In the genomic region with DNA sequence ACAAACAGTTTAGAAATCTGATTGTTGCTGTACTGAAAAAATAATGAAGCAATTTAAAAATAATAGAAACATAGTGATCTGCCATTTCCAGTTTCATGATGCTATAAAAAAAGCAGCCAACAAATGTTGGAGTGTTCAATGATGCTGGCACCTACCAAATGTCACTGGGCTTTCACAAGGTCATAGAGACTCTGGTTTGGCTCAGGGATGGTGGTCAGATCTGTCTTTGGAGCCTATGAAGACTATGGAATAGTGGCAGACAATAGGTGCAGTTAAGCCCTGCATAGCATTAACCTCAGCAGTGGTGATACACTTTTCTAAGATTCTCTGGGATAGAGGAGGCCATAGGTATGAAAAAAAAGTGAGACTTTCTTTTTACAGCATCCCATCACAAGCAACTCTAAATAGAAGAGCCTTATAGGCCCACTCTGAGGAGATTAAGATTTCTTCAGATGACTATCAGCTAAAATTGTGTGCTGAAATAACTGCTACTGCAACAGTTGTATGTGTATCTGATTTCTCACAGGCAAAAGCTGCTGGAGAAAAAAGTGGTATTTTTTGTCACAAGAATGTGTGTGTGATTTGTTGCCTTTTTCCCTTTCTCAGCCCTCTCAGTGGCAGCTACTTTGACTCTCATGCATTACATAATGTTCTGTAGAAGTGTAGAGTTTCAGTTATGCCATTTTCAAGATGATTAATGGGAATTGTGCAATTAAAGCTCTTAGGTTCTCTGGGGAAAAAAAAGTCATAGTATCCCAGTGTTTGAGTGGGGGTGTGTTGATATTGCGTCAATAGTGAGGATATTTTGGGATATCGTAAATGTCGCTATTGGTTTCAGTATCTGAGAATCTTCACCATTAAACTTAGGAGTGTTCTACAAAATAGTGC, we compare ENCODE assay signal across 1 cellular context.
TF ChIP-seq lines count a peak whose summit lies in the region.

No MANE protein-coding gene starts in this region.

TF ChIP-seq in HEK293, 187 proteins besides CTCF, POLR2A, EP300 and RAD21 (continued from another document and continues in another):
- TF ChIP-seq, protein P1, sequence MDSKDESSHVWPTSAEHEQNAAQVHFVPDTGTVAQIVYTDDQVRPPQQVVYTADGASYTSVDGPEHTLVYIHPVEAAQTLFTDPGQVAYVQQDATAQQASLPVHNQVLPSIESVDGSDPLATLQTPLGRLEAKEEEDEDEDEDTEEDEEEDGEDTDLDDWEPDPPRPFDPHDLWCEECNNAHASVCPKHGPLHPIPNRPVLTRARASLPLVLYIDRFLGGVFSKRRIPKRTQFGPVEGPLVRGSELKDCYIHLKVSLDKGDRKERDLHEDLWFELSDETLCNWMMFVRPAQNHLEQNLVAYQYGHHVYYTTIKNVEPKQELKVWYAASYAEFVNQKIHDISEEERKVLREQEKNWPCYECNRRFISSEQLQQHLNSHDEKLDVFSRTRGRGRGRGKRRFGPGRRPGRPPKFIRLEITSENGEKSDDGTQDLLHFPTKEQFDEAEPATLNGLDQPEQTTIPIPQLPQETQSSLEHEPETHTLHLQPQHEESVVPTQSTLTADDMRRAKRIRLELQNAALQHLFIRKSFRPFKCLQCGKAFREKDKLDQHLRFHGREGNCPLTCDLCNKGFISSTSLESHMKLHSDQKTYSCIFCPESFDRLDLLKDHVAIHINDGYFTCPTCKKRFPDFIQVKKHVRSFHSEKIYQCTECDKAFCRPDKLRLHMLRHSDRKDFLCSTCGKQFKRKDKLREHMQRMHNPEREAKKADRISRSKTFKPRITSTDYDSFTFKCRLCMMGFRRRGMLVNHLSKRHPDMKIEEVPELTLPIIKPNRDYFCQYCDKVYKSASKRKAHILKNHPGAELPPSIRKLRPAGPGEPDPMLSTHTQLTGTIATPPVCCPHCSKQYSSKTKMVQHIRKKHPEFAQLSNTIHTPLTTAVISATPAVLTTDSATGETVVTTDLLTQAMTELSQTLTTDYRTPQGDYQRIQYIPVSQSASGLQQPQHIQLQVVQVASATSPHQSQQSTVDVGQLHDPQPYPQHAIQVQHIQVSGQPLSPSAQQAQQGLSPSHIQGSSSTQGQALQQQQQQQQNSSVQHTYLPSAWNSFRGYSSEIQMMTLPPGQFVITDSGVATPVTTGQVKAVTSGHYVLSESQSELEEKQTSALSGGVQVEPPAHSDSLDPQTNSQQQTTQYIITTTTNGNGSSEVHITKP (tag by site-specific recombination; IDR thresholded peaks at IDR 0.05), result peak; percentile 41; the same call in 1 of the 2 replicates
- TF ChIP-seq ZNF274 (IDR thresholded peaks at IDR 0.05; ENCODE audit: low read length) (no peak), ZNF274 (tag by site-specific recombination; IDR thresholded peaks at IDR 0.05; ENCODE audit: borderline replicate concordance) (no peak), KLF10 (tag by site-specific recombination; IDR thresholded peaks at IDR 0.05) (peak; percentile 96), ZNF112 (tag by site-specific recombination; IDR thresholded peaks at IDR 0.05) (no peak), ZNF830 (tag by site-specific recombination; IDR thresholded peaks at IDR 0.05; ENCODE audit: low read depth) (no peak), ZFP37 (tag by site-specific recombination; IDR thresholded peaks at IDR 0.05) (no peak), ZNF530 (tag by site-specific recombination; IDR thresholded peaks at IDR 0.05; ENCODE audit: low read depth) (no peak), ZNF2 (tag by site-specific recombination; IDR thresholded peaks at IDR 0.05) (no peak), ZNF362 (tag by site-specific recombination; IDR thresholded peaks at IDR 0.05) (peak; percentile 74; the same call in 1 of the 2 replicates), EGR2 (tag by site-specific recombination; IDR thresholded peaks at IDR 0.05; ENCODE audit: low read depth) (no peak), SALL2 (tag by site-specific recombination; IDR thresholded peaks at IDR 0.05; ENCODE audit: borderline replicate concordance) (no peak), ZNF473 (tag by site-specific recombination; IDR thresholded peaks at IDR 0.05) (no peak), ZNF585B (tag by site-specific recombination; IDR thresholded peaks at IDR 0.05) (no peak), ZNF23 (tag by site-specific recombination; IDR thresholded peaks at IDR 0.05; ENCODE audit: borderline replicate concordance) (no peak), ZNF785 (tag by site-specific recombination; IDR thresholded peaks at IDR 0.05) (no peak), ZNF19 (tag by site-specific recombination; IDR thresholded peaks at IDR 0.05; ENCODE audit: low read depth) (no peak), GLI2 (tag by site-specific recombination; IDR thresholded peaks at IDR 0.05; ENCODE audit: borderline replicate concordance, low read depth) (no peak; the same call in 1 of the 2 replicates), ZNF510 (tag by site-specific recombination; IDR thresholded peaks at IDR 0.05; ENCODE audit: insufficient replicate concordance) (no peak), ZNF791 (tag by site-specific recombination; IDR thresholded peaks at IDR 0.05) (no peak), ZNF24 (tag by site-specific recombination; IDR thresholded peaks at IDR 0.05) (0 out of 2 replicates have a peak, but pooled peaks have one; percentile 67), KLF17 (tag by site-specific recombination; IDR thresholded peaks at IDR 0.05) (no peak), ZNF560 (tag by site-specific recombination; IDR thresholded peaks at IDR 0.05; ENCODE audit: borderline replicate concordance) (no peak), ZNF132 (tag by site-specific recombination; IDR thresholded peaks at IDR 0.05; ENCODE audit: borderline replicate concordance) (no peak), ZNF214 (tag by site-specific recombination; IDR thresholded peaks at IDR 0.05; ENCODE audit: borderline replicate concordance) (no peak), ZNF140 (tag by site-specific recombination; IDR thresholded peaks at IDR 0.05) (no peak), ZNF747 (tag by site-specific recombination; IDR thresholded peaks at IDR 0.05) (no peak), KLF16 (tag by site-specific recombination; IDR thresholded peaks at IDR 0.05) (0 out of 2 replicates have a peak, but pooled peaks have one; percentile 36), HOXC10 (CRISPR knock-in tag; IDR thresholded peaks at IDR 0.05) (no peak)
- TF ChIP-seq, protein P2, sequence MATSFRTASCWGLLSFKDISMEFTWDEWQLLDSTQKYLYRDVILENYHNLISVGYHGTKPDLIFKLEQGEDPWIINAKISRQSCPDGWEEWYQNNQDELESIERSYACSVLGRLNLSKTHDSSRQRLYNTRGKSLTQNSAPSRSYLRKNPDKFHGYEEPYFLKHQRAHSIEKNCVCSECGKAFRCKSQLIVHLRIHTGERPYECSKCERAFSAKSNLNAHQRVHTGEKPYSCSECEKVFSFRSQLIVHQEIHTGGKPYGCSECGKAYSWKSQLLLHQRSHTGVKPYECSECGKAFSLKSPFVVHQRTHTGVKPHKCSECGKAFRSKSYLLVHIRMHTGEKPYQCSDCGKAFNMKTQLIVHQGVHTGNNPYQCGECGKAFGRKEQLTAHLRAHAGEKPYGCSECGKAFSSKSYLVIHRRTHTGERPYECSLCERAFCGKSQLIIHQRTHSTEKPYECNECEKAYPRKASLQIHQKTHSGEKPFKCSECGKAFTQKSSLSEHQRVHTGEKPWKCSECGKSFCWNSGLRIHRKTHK (tag by site-specific recombination; IDR thresholded peaks at IDR 0.05), result no peak
- TF ChIP-seq, protein P3, sequence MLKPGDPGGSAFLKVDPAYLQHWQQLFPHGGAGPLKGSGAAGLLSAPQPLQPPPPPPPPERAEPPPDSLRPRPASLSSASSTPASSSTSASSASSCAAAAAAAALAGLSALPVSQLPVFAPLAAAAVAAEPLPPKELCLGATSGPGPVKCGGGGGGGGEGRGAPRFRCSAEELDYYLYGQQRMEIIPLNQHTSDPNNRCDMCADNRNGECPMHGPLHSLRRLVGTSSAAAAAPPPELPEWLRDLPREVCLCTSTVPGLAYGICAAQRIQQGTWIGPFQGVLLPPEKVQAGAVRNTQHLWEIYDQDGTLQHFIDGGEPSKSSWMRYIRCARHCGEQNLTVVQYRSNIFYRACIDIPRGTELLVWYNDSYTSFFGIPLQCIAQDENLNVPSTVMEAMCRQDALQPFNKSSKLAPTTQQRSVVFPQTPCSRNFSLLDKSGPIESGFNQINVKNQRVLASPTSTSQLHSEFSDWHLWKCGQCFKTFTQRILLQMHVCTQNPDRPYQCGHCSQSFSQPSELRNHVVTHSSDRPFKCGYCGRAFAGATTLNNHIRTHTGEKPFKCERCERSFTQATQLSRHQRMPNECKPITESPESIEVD (tag by site-specific recombination; IDR thresholded peaks at IDR 0.05), result peak; percentile 97
- TF ChIP-seq, protein P4, sequence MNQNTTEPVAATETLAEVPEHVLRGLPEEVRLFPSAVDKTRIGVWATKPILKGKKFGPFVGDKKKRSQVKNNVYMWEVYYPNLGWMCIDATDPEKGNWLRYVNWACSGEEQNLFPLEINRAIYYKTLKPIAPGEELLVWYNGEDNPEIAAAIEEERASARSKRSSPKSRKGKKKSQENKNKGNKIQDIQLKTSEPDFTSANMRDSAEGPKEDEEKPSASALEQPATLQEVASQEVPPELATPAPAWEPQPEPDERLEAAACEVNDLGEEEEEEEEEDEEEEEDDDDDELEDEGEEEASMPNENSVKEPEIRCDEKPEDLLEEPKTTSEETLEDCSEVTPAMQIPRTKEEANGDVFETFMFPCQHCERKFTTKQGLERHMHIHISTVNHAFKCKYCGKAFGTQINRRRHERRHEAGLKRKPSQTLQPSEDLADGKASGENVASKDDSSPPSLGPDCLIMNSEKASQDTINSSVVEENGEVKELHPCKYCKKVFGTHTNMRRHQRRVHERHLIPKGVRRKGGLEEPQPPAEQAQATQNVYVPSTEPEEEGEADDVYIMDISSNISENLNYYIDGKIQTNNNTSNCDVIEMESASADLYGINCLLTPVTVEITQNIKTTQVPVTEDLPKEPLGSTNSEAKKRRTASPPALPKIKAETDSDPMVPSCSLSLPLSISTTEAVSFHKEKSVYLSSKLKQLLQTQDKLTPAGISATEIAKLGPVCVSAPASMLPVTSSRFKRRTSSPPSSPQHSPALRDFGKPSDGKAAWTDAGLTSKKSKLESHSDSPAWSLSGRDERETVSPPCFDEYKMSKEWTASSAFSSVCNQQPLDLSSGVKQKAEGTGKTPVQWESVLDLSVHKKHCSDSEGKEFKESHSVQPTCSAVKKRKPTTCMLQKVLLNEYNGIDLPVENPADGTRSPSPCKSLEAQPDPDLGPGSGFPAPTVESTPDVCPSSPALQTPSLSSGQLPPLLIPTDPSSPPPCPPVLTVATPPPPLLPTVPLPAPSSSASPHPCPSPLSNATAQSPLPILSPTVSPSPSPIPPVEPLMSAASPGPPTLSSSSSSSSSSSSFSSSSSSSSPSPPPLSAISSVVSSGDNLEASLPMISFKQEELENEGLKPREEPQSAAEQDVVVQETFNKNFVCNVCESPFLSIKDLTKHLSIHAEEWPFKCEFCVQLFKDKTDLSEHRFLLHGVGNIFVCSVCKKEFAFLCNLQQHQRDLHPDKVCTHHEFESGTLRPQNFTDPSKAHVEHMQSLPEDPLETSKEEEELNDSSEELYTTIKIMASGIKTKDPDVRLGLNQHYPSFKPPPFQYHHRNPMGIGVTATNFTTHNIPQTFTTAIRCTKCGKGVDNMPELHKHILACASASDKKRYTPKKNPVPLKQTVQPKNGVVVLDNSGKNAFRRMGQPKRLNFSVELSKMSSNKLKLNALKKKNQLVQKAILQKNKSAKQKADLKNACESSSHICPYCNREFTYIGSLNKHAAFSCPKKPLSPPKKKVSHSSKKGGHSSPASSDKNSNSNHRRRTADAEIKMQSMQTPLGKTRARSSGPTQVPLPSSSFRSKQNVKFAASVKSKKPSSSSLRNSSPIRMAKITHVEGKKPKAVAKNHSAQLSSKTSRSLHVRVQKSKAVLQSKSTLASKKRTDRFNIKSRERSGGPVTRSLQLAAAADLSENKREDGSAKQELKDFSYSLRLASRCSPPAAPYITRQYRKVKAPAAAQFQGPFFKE (tag by site-specific recombination; IDR thresholded peaks at IDR 0.05; ENCODE audit: borderline replicate concordance), result no peak
- TF ChIP-seq, protein P5, sequence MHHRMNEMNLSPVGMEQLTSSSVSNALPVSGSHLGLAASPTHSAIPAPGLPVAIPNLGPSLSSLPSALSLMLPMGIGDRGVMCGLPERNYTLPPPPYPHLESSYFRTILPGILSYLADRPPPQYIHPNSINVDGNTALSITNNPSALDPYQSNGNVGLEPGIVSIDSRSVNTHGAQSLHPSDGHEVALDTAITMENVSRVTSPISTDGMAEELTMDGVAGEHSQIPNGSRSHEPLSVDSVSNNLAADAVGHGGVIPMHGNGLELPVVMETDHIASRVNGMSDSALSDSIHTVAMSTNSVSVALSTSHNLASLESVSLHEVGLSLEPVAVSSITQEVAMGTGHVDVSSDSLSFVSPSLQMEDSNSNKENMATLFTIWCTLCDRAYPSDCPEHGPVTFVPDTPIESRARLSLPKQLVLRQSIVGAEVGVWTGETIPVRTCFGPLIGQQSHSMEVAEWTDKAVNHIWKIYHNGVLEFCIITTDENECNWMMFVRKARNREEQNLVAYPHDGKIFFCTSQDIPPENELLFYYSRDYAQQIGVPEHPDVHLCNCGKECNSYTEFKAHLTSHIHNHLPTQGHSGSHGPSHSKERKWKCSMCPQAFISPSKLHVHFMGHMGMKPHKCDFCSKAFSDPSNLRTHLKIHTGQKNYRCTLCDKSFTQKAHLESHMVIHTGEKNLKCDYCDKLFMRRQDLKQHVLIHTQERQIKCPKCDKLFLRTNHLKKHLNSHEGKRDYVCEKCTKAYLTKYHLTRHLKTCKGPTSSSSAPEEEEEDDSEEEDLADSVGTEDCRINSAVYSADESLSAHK (tag by site-specific recombination; IDR thresholded peaks at IDR 0.05), result 0 out of 2 replicates have a peak, but pooled peaks have one; percentile 37
- TF ChIP-seq, protein P6, sequence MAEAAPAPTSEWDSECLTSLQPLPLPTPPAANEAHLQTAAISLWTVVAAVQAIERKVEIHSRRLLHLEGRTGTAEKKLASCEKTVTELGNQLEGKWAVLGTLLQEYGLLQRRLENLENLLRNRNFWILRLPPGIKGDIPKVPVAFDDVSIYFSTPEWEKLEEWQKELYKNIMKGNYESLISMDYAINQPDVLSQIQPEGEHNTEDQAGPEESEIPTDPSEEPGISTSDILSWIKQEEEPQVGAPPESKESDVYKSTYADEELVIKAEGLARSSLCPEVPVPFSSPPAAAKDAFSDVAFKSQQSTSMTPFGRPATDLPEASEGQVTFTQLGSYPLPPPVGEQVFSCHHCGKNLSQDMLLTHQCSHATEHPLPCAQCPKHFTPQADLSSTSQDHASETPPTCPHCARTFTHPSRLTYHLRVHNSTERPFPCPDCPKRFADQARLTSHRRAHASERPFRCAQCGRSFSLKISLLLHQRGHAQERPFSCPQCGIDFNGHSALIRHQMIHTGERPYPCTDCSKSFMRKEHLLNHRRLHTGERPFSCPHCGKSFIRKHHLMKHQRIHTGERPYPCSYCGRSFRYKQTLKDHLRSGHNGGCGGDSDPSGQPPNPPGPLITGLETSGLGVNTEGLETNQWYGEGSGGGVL (tag by site-specific recombination; IDR thresholded peaks at IDR 0.05), result no peak
